1 cellular context compared by ENCODE assay signal in the genomic region with DNA sequence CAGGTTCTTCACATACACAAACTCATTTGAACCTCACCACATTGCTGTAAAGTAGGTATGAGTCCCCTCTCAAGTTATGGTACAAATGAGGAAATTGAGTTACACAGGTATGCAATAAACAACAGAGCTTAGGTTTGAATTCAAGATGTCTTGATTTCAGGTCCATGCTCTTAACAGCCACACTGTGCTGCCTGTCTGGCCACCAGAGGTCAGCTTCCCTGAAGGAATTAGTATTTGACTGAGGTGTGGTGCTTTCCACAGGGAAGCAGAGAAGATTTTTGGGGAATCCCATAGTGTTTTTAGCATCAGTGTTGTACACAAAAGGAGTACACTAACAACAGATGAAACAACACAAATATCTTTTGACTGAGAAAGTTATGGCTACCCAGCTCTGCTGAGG.
TF ChIP-seq lines count a peak whose summit lies in the region.

No MANE protein-coding gene starts in this region.

TF ChIP-seq in IMR-90, 13 proteins besides CTCF, POLR2A, EP300 and RAD21 (continued from another document):
- TF ChIP-seq, protein P1, sequence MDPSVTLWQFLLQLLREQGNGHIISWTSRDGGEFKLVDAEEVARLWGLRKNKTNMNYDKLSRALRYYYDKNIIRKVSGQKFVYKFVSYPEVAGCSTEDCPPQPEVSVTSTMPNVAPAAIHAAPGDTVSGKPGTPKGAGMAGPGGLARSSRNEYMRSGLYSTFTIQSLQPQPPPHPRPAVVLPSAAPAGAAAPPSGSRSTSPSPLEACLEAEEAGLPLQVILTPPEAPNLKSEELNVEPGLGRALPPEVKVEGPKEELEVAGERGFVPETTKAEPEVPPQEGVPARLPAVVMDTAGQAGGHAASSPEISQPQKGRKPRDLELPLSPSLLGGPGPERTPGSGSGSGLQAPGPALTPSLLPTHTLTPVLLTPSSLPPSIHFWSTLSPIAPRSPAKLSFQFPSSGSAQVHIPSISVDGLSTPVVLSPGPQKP (IDR thresholded peaks at IDR 0.05; ENCODE audit: borderline replicate concordance, low read depth, low read length): no peak
